Comparison of ENCODE assay signal across 9 cellular contexts in genomic region chr22:28029201-28029948, GRCh38.
DNase-seq lines count a peak whose midpoint lies in the region; ATAC-seq and TF ChIP-seq lines count a peak whose summit lies in the region.
"Had no signal": no experiment of that assay in that cellular context is flagged by ENCODE, and none has a peak within 500 bp of the region (broad histone marks: within the 10 kb centered on the region; RNA-seq: fewer than 3 reads in every experiment).

No MANE protein-coding gene starts in this region.

- peak overlapping the region; percentile 42 to 72 (median 68) for H3K27ac ChIP-seq in body of pancreas
- H3K27ac ChIP-seq in mesodermal cell (ENCODE audit: low read depth, low read length, severe bottlenecking) = peak overlapping the region; percentile 77

- no peak for TF ChIP-seq CTCF in body of pancreas (IDR thresholded peaks at IDR 0.05)

- intact Hi-C loops in body of pancreas (cut with DNase I) = loop anchor here (10.0 kb wide), 2 partner anchors 415 to 565 kb away; no protein-coding TSS in a partner anchor

- DNase-seq in COR-L47 (lab: John Stamatoyannopoulos, UW) = peak; percentile 95
- peak; percentile 70 for DNase-seq in NCI-H1694 treated with DMSO at 0.1 percent for 48 hours (lab: John Stamatoyannopoulos, UW)
- peak; percentile 84 to 92 (median 91) for DNase-seq in body of pancreas
- DNase-seq in HuH-7.5 (ENCODE audit: low spot score) = no peak
- no peak for DNase-seq in central memory CD4-positive, alpha-beta T cell
- no peak for DNase-seq in stimulated activated CD4-positive, alpha-beta T cell treated with anti-CD3 and anti-CD28 coated beads, Interleukin-4, amount 100 ng/mL, for 1 hour
- DNase-seq: CD4-positive, alpha-beta memory T cell had no signal

- TF ChIP-seq POLR2A in body of pancreas (IDR thresholded peaks at IDR 0.05) = no peak

- ATAC-seq in body of pancreas (peak; percentile 92), GM19452 (IDR thresholded peaks at IDR 0.05; ENCODE audit: unreplicated experiment) (no peak)

- H3K27me3 ChIP-seq in body of pancreas = no peaks in the 10 kb centered on the region

- H3K9me3 ChIP-seq in body of pancreas = no peaks in the 10 kb centered on the region
- no peaks in the 10 kb centered on the region for H3K9me3 ChIP-seq in mesodermal cell (ENCODE audit: control insufficient read depth, low read length)

- H3K36me3 ChIP-seq in body of pancreas (replicated peaks in 1 of 2; ENCODE audit: insufficient read depth in 1 of 2, low read depth in 2 of 2) = no peaks in the 10 kb centered on the region
- H3K36me3 ChIP-seq in mesodermal cell (ENCODE audit: control insufficient read depth, insufficient read depth, low read length) = peaks cover 15% of the 10 kb centered on the region

- H3K4me1 ChIP-seq in body of pancreas (peaks cover 42% of the 10 kb centered on the region), mesodermal cell (ENCODE audit: control insufficient read depth, insufficient read depth, low read length, poor library complexity, severe bottlenecking) (peaks cover 6% of the 10 kb centered on the region)

- WGBS in body of pancreas, 2 donors = 30 to 38% methylated on average over 6 of the region's 6 CpGs
- WGBS in mesodermal cell (ENCODE audit: insufficient coverage in 2 of 2), 2 experiments = 86% methylated on average over 5 to 6 of the region's 6 CpGs

- no peak overlapping the region for H3K4me3 ChIP-seq in body of pancreas
- H3K4me3 ChIP-seq in mesodermal cell (ENCODE audit: extremely low read depth, insufficient read depth, low read length, poor library complexity, severe bottlenecking) = no peak overlapping the region

Comparison
In these comparisons a context has a peak if more than half of its experiments do, and no peak if none do; other contexts are left out.
1. DNase-seq: peak in COR-L47 (single experiment), NCI-H1694 treated with DMSO at 0.1 percent for 48 hours (single experiment) and body of pancreas (4 of 4); none in HuH-7.5 (single experiment), central memory CD4-positive, alpha-beta T cell (single experiment) and stimulated activated CD4-positive, alpha-beta T cell treated with anti-CD3 and anti-CD28 coated beads, Interleukin-4, amount 100 ng/mL, for 1 hour (single experiment).